In genomic region chr3:183058351-183058750, GRCh38 we compare ENCODE assay signal across 2 cellular contexts.
A peak's percentile ranks its signal among the peaks of the same experiment; 100 is the strongest.
TF ChIP-seq lines count a peak whose summit lies in the region.

No MANE protein-coding gene starts in this region.

TF ChIP-seq in HepG2, 621 proteins besides CTCF, POLR2A, EP300 and RAD21:
- TF ChIP-seq TEAD3 (CRISPR knock-in tag; optimal IDR thresholded peaks at IDR 0.05; ENCODE audit: borderline replicate concordance) (peak; percentile 20), HOMEZ (CRISPR knock-in tag; IDR thresholded peaks at IDR 0.05; ENCODE audit: low read depth) (no peak)

TF ChIP-seq in H1, 55 proteins besides CTCF, POLR2A, EP300 and RAD21:
- TF ChIP-seq CEBPB (IDR thresholded peaks at IDR 0.05; ENCODE audit: low read depth, low read length) (0 out of 2 replicates have a peak, but pooled peaks have one; percentile 29), TCF12 (IDR thresholded peaks at IDR 0.05; ENCODE audit: low read depth, low read length) (no peak), POU5F1 (IDR thresholded peaks at IDR 0.05; ENCODE audit: low read depth, low read length) (no peak), TEAD4 (IDR thresholded peaks at IDR 0.05; ENCODE audit: low read depth, low read length) (0 out of 2 replicates have a peak, but pooled peaks have one; percentile 10), RFX5 (IDR thresholded peaks at IDR 0.05; ENCODE audit: borderline replicate concordance, low read depth, low read length) (no peak)
